32 cellular contexts compared by ENCODE assay signal in the genomic region with DNA sequence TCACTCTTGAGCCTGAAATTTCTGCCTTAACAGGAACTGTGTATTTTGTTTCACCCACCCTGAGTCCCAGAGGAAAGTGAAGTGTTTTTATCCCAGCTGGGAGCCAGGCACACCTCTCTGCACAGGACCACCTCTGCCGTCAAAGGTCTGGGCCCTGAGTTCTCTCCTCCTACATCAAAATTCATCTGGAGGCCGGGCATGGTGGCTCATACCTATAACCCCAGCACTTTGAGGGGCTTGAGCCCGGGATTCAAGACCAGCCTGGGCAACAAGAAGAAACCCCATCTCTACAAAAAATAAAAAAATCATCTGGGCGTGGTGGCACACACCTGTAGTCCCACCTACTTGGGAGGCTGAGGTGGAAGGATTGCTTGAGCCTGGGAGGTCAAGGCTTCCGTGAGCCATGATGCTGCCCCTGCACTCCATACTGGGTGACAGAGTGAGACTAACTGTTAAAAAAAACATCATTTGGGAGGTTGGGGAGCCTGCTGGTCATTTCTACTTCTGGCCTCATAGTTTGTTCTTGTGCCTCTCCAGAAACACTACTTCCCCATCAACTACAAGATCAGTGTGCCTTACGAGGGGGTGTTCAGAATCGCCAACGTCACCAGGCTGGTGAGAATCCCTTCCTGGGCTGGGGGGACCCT. TPM values are rescaled to one million over a fixed set of nuclear protein-coding genes. Genes with fewer than 3 reads are reported as not detected.
"Had no signal": no experiment of that assay in that cellular context is flagged by ENCODE, and none has a peak within 500 bp of the region (broad histone marks: within the 10 kb centered on the region; RNA-seq: fewer than 3 reads in every experiment).

No MANE protein-coding gene starts in this region.

- H3K4me1 ChIP-seq: foreskin keratinocyte had no signal

- H3K4me3 ChIP-seq: adrenal gland, body of pancreas, esophagus muscularis mucosa, gastrocnemius medialis had no signal

- FAIRE-seq: colon had no signal

- H3K27me3 ChIP-seq: adrenal gland, body of pancreas, esophagus muscularis mucosa, foreskin keratinocyte, gastrocnemius medialis had no signal

- DNase-seq: activated B cell treated with CpG ODN at 0.5 μM for 24 hours; activated CD4-positive, alpha-beta T cell treated with anti-CD3 and anti-CD28 coated beads for 48 hours; activated CD4-positive, alpha-beta T cell treated with anti-CD3 and anti-CD28 coated beads, Interleukin-2, amount 50 U/mL, for 1 hour; activated CD4-positive, alpha-beta T cell treated with anti-CD3 and anti-CD28 coated beads, Interleukin-2, amount 50 U/mL, for 48 hours; activated CD8-positive, alpha-beta memory T cell treated with anti-CD3 and anti-CD28 coated beads for 24 hours; activated CD8-positive, alpha-beta T cell treated with anti-CD3 and anti-CD28 coated beads for 36 hours; activated effector memory CD4-positive, alpha-beta T cell treated with anti-CD3 and anti-CD28 coated beads, Interleukin-2, amount 50 U/mL, for 16 hours; activated naive CD4-positive, alpha-beta T cell treated with anti-CD3 and anti-CD28 coated beads for 36 hours; activated naive CD8-positive, alpha-beta T cell treated with anti-CD3 and anti-CD28 coated beads for 36 hours; activated naive CD8-positive, alpha-beta T cell treated with anti-CD3 and anti-CD28 coated beads, Interleukin-2, amount 50 U/mL, for 24 hours; activated T-cell treated with anti-CD3 and anti-CD28 coated beads, Interleukin-2, amount 50 U/mL, for 4 hours; adrenal gland; amygdala; body of pancreas; caudate nucleus; cortex of kidney; dermis blood vessel endothelial cell; effector CD4-positive, alpha-beta T cell; effector memory CD8-positive, alpha-beta T cell; erythroblast; foreskin keratinocyte; gastrocnemius medialis; T-helper 1 cell; T-helper 17 cell; T1000; WERI-Rb-1 had no signal

- H3K27ac ChIP-seq: adrenal gland, body of pancreas, esophagus muscularis mucosa, foreskin keratinocyte, gastrocnemius medialis, WERI-Rb-1 had no signal

- H3K9me3 ChIP-seq: adrenal gland, body of pancreas, esophagus muscularis mucosa, gastrocnemius medialis had no signal

- H3K4me1 Mint-ChIP-seq: activated naive CD8-positive, alpha-beta T cell treated with anti-CD3 and anti-CD28 coated beads for 36 hours had no signal

- H3K27me3 Mint-ChIP-seq: activated CD8-positive, alpha-beta T cell treated with anti-CD3 and anti-CD28 coated beads for 36 hours; activated naive CD4-positive, alpha-beta T cell treated with anti-CD3 and anti-CD28 coated beads, Interleukin-2, amount 50 U/mL, for 24 hours; activated naive CD8-positive, alpha-beta T cell treated with anti-CD3 and anti-CD28 coated beads for 36 hours; effector memory CD8-positive, alpha-beta T cell had no signal

- H3K9me3 Mint-ChIP-seq: activated B cell treated with CpG ODN at 0.5 μM for 24 hours; activated CD8-positive, alpha-beta T cell treated with anti-CD3 and anti-CD28 coated beads for 36 hours; activated naive CD4-positive, alpha-beta T cell treated with anti-CD3 and anti-CD28 coated beads for 36 hours; activated naive CD4-positive, alpha-beta T cell treated with anti-CD3 and anti-CD28 coated beads, Interleukin-2, amount 50 U/mL, for 24 hours; activated naive CD8-positive, alpha-beta T cell treated with anti-CD3 and anti-CD28 coated beads for 36 hours; activated naive CD8-positive, alpha-beta T cell treated with anti-CD3 and anti-CD28 coated beads, Interleukin-2, amount 50 U/mL, for 24 hours; activated T-cell treated with anti-CD3 and anti-CD28 coated beads, Interleukin-2, amount 50 U/mL, for 4 hours; activated T-helper 17 cell treated with anti-CD3 and anti-CD28 coated beads, Interleukin-2, amount 50 U/mL, for 72 hours; effector memory CD8-positive, alpha-beta T cell; T-helper 2 cell treated with Interferon-gamma antibody and Interleukin-4, amounts not matched to agents 5 μg/mL and 100 μg/mL, for 36 hours had no signal

- H3K27ac Mint-ChIP-seq: activated B cell treated with CpG ODN at 0.5 μM for 24 hours; activated CD8-positive, alpha-beta T cell treated with anti-CD3 and anti-CD28 coated beads for 36 hours; activated naive CD4-positive, alpha-beta T cell treated with anti-CD3 and anti-CD28 coated beads for 36 hours; activated naive CD4-positive, alpha-beta T cell treated with anti-CD3 and anti-CD28 coated beads, Interleukin-2, amount 50 U/mL, for 24 hours; activated naive CD8-positive, alpha-beta T cell treated with anti-CD3 and anti-CD28 coated beads for 36 hours; activated naive CD8-positive, alpha-beta T cell treated with anti-CD3 and anti-CD28 coated beads, Interleukin-2, amount 50 U/mL, for 24 hours; activated T-helper 17 cell treated with anti-CD3 and anti-CD28 coated beads, Interleukin-2, amount 50 U/mL, for 72 hours; T-helper 17 cell; T-helper 2 cell treated with Interferon-gamma antibody and Interleukin-4, amounts not matched to agents 5 μg/mL and 100 μg/mL, for 36 hours had no signal

- H3K4me3 Mint-ChIP-seq: activated B cell treated with CpG ODN at 0.5 μM for 24 hours; activated CD8-positive, alpha-beta T cell treated with anti-CD3 and anti-CD28 coated beads for 36 hours; activated naive CD4-positive, alpha-beta T cell treated with anti-CD3 and anti-CD28 coated beads for 36 hours; activated naive CD4-positive, alpha-beta T cell treated with anti-CD3 and anti-CD28 coated beads, Interleukin-2, amount 50 U/mL, for 24 hours; activated naive CD8-positive, alpha-beta T cell treated with anti-CD3 and anti-CD28 coated beads for 36 hours; activated naive CD8-positive, alpha-beta T cell treated with anti-CD3 and anti-CD28 coated beads, Interleukin-2, amount 50 U/mL, for 24 hours; activated T-cell treated with anti-CD3 and anti-CD28 coated beads, Interleukin-2, amount 50 U/mL, for 4 hours; activated T-helper 17 cell treated with anti-CD3 and anti-CD28 coated beads, Interleukin-2, amount 50 U/mL, for 72 hours; effector memory CD8-positive, alpha-beta T cell; T-helper 17 cell; T-helper 2 cell treated with Interferon-gamma antibody and Interleukin-4, amounts not matched to agents 5 μg/mL and 100 μg/mL, for 36 hours had no signal

- ATAC-seq: activated CD4-positive, CD25-positive, alpha-beta regulatory T cell treated with anti-CD3 and anti-CD28 coated beads, Interleukin-2, amount 50 U/mL, for 24 hours; activated CD8-positive, alpha-beta T cell treated with anti-CD3 and anti-CD28 coated beads for 36 hours; activated naive CD8-positive, alpha-beta T cell treated with anti-CD3 and anti-CD28 coated beads, Interleukin-2, amount 50 U/mL, for 24 hours; activated T-cell treated with anti-CD3 and anti-CD28 coated beads, Interleukin-2, amount 50 U/mL, for 4 hours; activated T-helper 17 cell treated with anti-CD3 and anti-CD28 coated beads, Interleukin-2, amount 50 U/mL, for 72 hours; body of pancreas; effector memory CD8-positive, alpha-beta T cell; foreskin keratinocyte; gastrocnemius medialis; T-helper 17 cell had no signal

- H3K36me3 Mint-ChIP-seq: activated naive CD4-positive, alpha-beta T cell treated with anti-CD3 and anti-CD28 coated beads, Interleukin-2, amount 50 U/mL, for 24 hours; activated naive CD8-positive, alpha-beta T cell treated with anti-CD3 and anti-CD28 coated beads for 36 hours had no signal

- H3K36me3 ChIP-seq: esophagus muscularis mucosa, gastrocnemius medialis, WERI-Rb-1 had no signal

RNA-seq across cellular contexts. Expression of gene IL34, which starts 9.8 kb away (rescaled TPM):
- total RNA-seq: activated CD8-positive, alpha-beta T cell treated with anti-CD3 and anti-CD28 coated beads for 36 hours; activated naive CD4-positive, alpha-beta T cell treated with anti-CD3 and anti-CD28 coated beads for 36 hours; activated T-helper 17 cell treated with anti-CD3 and anti-CD28 coated beads, Interleukin-2, amount 50 U/mL, for 72 hours had no signal
